ENCODE assay signal across 23 cellular contexts in the genomic region with DNA sequence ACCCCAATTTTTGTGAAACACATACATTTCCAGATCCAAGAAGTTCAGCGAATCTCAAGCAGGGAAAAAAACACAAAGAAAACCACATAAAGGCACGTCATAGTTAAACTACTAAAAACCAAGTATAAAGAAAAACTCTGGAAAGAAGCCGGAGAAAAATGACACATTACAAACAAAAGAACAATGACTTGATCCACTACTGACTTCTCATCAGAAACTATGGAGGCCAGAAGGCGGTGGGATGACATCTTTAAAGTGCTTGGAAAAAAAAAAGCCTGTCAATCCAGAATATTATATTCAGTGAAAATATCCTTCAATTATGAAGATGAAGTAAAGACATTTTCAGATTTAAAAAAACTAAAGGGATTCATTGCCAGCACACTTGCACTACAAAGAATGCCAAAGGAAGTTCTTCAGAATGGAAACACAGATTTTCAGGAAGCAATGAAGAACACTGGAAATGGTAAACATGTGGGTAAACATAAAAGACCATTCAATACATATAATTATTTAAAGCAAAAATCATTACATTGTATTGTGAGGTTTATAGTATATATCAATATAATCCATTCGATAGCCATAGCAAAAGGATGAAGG. TPM values are rescaled to one million over a fixed set of nuclear protein-coding genes. Genes with fewer than 3 reads are reported as not detected.
DNase-seq lines count a peak whose midpoint lies in the region; ATAC-seq, FAIRE-seq and TF ChIP-seq lines count a peak whose summit lies in the region.
"Had no signal": no experiment of that assay in that cellular context is flagged by ENCODE, and none has a peak within 500 bp of the region (broad histone marks: within the 10 kb centered on the region; RNA-seq: fewer than 3 reads in every experiment).

No MANE protein-coding gene starts in this region.

- H3K27ac Mint-ChIP-seq in Calu3 (ENCODE audit: unreplicated experiment): no peak overlapping the region
- H3K27ac Mint-ChIP-seq: HFFc6 had no signal

- H3K9ac ChIP-seq in HepG2 (ENCODE audit: insufficient read depth, low read depth, low read length): no peak overlapping the region
- H3K9ac ChIP-seq: BLaER1 treated with 17β-estradiol and CSF1 and Interleukin-3, amounts not matched to agents 10 nM and 100 nM; KMS-11 had no signal

- CTCF ChIA-PET in HepG2 (lab: Yijun Ruan, JAX; ENCODE audit: low intra/inter-chr PET ratio, low total read pairs) (no interaction called here), Calu3 (lab: Charles Lee) (no interaction called here)

- H3K27me3 ChIP-seq in HepG2 (ENCODE audit: control insufficient read depth in 1 of 2, insufficient read depth in 2 of 2, low read length in 2 of 2) (peaks cover 0 to 23% of the 10 kb centered on the region in 2 experiments; a peak in 3 of 5 replicates), right lobe of liver (no peaks in the 10 kb centered on the region)
- H3K27me3 ChIP-seq: BLaER1 treated with 17β-estradiol and CSF1 and Interleukin-3, amounts not matched to agents 10 nM and 100 nM; MG63 had no signal

- intact Hi-C loops in HepG2 (cut with micrococcal nuclease; ENCODE audit: unreplicated experiment) (no loop called here), right lobe of liver (cut with DNase I) (no loop called here), Calu3 (cut with micrococcal nuclease; ENCODE audit: unreplicated experiment) (no loop called here)

- no peak overlapping the region for H3K4me2 ChIP-seq in HepG2 (ENCODE audit: low read depth, low read length)
- H3K4me2 ChIP-seq: A549; BLaER1 treated with 17β-estradiol and CSF1 and Interleukin-3, amounts not matched to agents 10 nM and 100 nM; KMS-11; PC-9 had no signal

- no peaks in the 10 kb centered on the region for H4K20me1 ChIP-seq in HepG2 (ENCODE audit: insufficient read depth, low read length)
- H4K20me1 ChIP-seq: BLaER1 treated with 17β-estradiol and CSF1 and Interleukin-3, amounts not matched to agents 10 nM and 100 nM had no signal

- TF ChIP-seq CTCF in HepG2 (CRISPR knock-in tag; IDR thresholded peaks at IDR 0.05) (no peak), right lobe of liver (IDR thresholded peaks at IDR 0.05) (no peak), astrocyte of the spinal cord (IDR thresholded peaks at IDR 0.05; ENCODE audit: low read depth, low read length) (no peak), Calu3 (IDR thresholded peaks at IDR 0.05; ENCODE audit: unreplicated experiment) (no peak)

- H3K4me3 ChIP-seq in HepG2 (replicated peaks in 1 of 3; ENCODE audit: insufficient read depth in 1 of 3, low read depth in 2 of 3, low read length in 3 of 3) (no peak overlapping the region), right lobe of liver (no peak overlapping the region), astrocyte of the spinal cord (ENCODE audit: low read depth, low read length) (no peak overlapping the region)
- H3K4me3 ChIP-seq: A549; BLaER1 treated with 17β-estradiol and CSF1 and Interleukin-3, amounts not matched to agents 10 nM and 100 nM; MG63; PC-9 had no signal

- no peaks in the 10 kb centered on the region for H3K36me3 Mint-ChIP-seq in Calu3 (ENCODE audit: insufficient read depth, unreplicated experiment)

- BruUV-seq in HepG2 (replicated peaks; lab: Mats Ljungman, UMichigan) (no TSS peak), Calu3 (replicated peaks; lab: Mats Ljungman, UMichigan) (no TSS peak)

- no peaks in the 10 kb centered on the region for H3K36me3 ChIP-seq in HepG2 (replicated peaks in 1 of 2; ENCODE audit: control insufficient read depth in 1 of 2, insufficient read depth in 2 of 2, low read length in 2 of 2)
- H3K36me3 ChIP-seq in right lobe of liver: no peaks in the 10 kb centered on the region
- H3K36me3 ChIP-seq: BLaER1 treated with 17β-estradiol and CSF1 and Interleukin-3, amounts not matched to agents 10 nM and 100 nM; MG63 had no signal

- H3K4me1 ChIP-seq in HepG2 (ENCODE audit: insufficient read depth, low read length) (no peaks in the 10 kb centered on the region), right lobe of liver (no peaks in the 10 kb centered on the region)

- no peak overlapping the region for H2AFZ ChIP-seq in HepG2 (ENCODE audit: low read length)
- H2AFZ ChIP-seq: PC-9 had no signal

- peaks cover 44% of the 10 kb centered on the region for H3K27me3 Mint-ChIP-seq in Calu3 (ENCODE audit: unreplicated experiment)

- peaks cover 16% of the 10 kb centered on the region for H3K4me1 Mint-ChIP-seq in Calu3 (ENCODE audit: low read depth, unreplicated experiment)

- H3K79me2 ChIP-seq in HepG2 (ENCODE audit: insufficient read depth, low read length): no peaks in the 10 kb centered on the region

- FAIRE-seq in HepG2 (lab: Jason Lieb, UNC): no peak
- FAIRE-seq: A549, GM12892, H1 had no signal

- H3K9me3 ChIP-seq in HepG2 (ENCODE audit: low read length) (peaks cover 7% of the 10 kb centered on the region; the same call in 1 of the 2 replicates), right lobe of liver (no peaks in the 10 kb centered on the region)
- H3K9me3 ChIP-seq: MG63 had no signal

- in situ Hi-C loops in HepG2 (cut with HindIII; ENCODE audit: extremely low pct_ligation_motif_present, low pct_unique_long_range_greater_than_20kb) (no loop called here), astrocyte of the spinal cord (cut with HindIII; ENCODE audit: low sequenced_read_pairs) (no loop called here)

- TF ChIP-seq POLR2A in HepG2 (IDR thresholded peaks at IDR 0.05; ENCODE audit: insufficient read depth in 1 of 2, low read depth in 2 of 2, low read length in 2 of 2): no peak
- no peak for TF ChIP-seq POLR2A in right lobe of liver (IDR thresholded peaks at IDR 0.05)

- TF ChIP-seq RAD21 in HepG2 (CRISPR knock-in tag; IDR thresholded peaks at IDR 0.05): no peak

- POLR2A ChIA-PET in HepG2 (lab: Yijun Ruan, JAX): no interaction called here

- no peak for DNase-seq in HepG2 (ENCODE audit: low spot score)
- no peak for DNase-seq in right lobe of liver
- DNase-seq in MV-4-11 (lab: John Stamatoyannopoulos, UW): peak; percentile 2
- DNase-seq in astrocyte of the spinal cord (ENCODE audit: low read depth, low spot score): peak; percentile 0
- DNase-seq in renal cortical epithelial cell (ENCODE audit: low read depth): peak; percentile 2
- no peak for DNase-seq in NCI-H1048 (lab: John Stamatoyannopoulos, UW)
- DNase-seq in NCI-H2171 treated with DMSO at 0.1 percent for 48 hours (lab: John Stamatoyannopoulos, UW): no peak
- DNase-seq in Calu3: no peak
- DNase-seq: HFFc6, MG63, NCI-H1092 treated with DMSO at 0.1 percent for 48 hours, NCI-H1694, NCI-H2081 treated with DMSO at 0.1 percent for 48 hours, NCI-H226, NCI-H524 treated with DMSO at 0.1 percent for 48 hours, PC-9, T1000 had no signal

- H3K27ac ChIP-seq in HepG2 (ENCODE audit: extremely low read length, insufficient read depth, low read length) (no peak overlapping the region), right lobe of liver (no peak overlapping the region)
- H3K27ac ChIP-seq: A549; BLaER1 treated with 17β-estradiol and CSF1 and Interleukin-3, amounts not matched to agents 10 nM and 100 nM; KMS-11; PC-9 had no signal

- peaks cover 3% of the 10 kb centered on the region for H3K9me3 Mint-ChIP-seq in Calu3 (ENCODE audit: low read depth, unreplicated experiment)

- no peak for TF ChIP-seq EP300 in HepG2 (IDR thresholded peaks at IDR 0.05; ENCODE audit: low read depth in 2 of 2, low read length in 2 of 2)
- no peak for TF ChIP-seq EP300 in HepG2 (CRISPR knock-in tag; IDR thresholded peaks at IDR 0.05; ENCODE audit: borderline replicate concordance)

- 1% methylated on average over 5 of the region's 5 CpGs for WGBS in HepG2 (ENCODE audit: low lambda C conversion rate)
- 65% methylated on average over 5 of the region's 5 CpGs for WGBS in right lobe of liver (ENCODE audit: insufficient coverage, low coverage, low lambda C conversion rate, missing lambda C conversion rate)

- no peak for ATAC-seq in HepG2
- no peak for ATAC-seq in right lobe of liver
- ATAC-seq: A549 had no signal

- no peak overlapping the region for H3K4me3 Mint-ChIP-seq in Calu3 (ENCODE audit: low read depth, unreplicated experiment)
- H3K4me3 Mint-ChIP-seq: HFFc6 had no signal

TF ChIP-seq in HepG2, 621 proteins besides CTCF, POLR2A, EP300 and RAD21 (continues in another document):
- TF ChIP-seq ZNF280B (CRISPR knock-in tag; IDR thresholded peaks at IDR 0.05; ENCODE audit: borderline replicate concordance): no peak

RNA-seq across cellular contexts. Expression of gene PPP2R2C, which starts 32.6 kb away (rescaled TPM):
- total RNA-seq in HepG2 (2016; rRNA removed; fragmentation: Illumina TruSeq; extraction: Trizol): 0.60 and 1.2 TPM in 2 replicates
- total RNA-seq in HepG2 (2016; cell fraction: cytosol; rRNA removed; fragmentation: Illumina TruSeq; extraction: Trizol; ENCODE audit: low read depth): 0.18 and 0.30 TPM in 2 replicates
- 0.69 and 1.1 TPM in 2 replicates for total RNA-seq in HepG2 (2016; cell fraction: insoluble cytoplasmic fraction; rRNA removed; fragmentation: Illumina TruSeq; extraction: Trizol)
- 0.83 and 1.1 TPM in 2 replicates for total RNA-seq in HepG2 (2016; cell fraction: membrane; rRNA removed; fragmentation: Illumina TruSeq; extraction: Trizol)
- 0.53 and 0.78 TPM in 2 replicates for total RNA-seq in HepG2 (2016; cell fraction: nucleus; rRNA removed; fragmentation: Illumina TruSeq; extraction: Trizol)
- polyA plus RNA-seq in HepG2 (2011; rRNA removed): 7.0 and 8.6 TPM in 2 replicates
- polyA plus RNA-seq in HepG2 (2011; cell fraction: cytosol; rRNA removed): 7.1 and 8.6 TPM in 2 replicates
- polyA plus RNA-seq in HepG2 (2011; cell fraction: nucleus; rRNA removed): 5.4 and 5.9 TPM in 2 replicates
- 2.1 and 2.2 TPM in 2 replicates for polyA plus RNA-seq in HepG2 (2012)
- 0.25 and 0.43 TPM in 2 replicates for polyA plus RNA-seq in HepG2 (2016; cell fraction: cytosol; fragmentation: Illumina TruSeq; extraction: Trizol; ENCODE audit: low read depth)
- polyA plus RNA-seq in HepG2 (2016; cell fraction: insoluble cytoplasmic fraction; fragmentation: Illumina TruSeq; extraction: Trizol; ENCODE audit: low read depth): 2.3 TPM in 2 replicates
- polyA plus RNA-seq in HepG2 (2016; cell fraction: membrane; fragmentation: Illumina TruSeq; extraction: Trizol; ENCODE audit: low read depth): 0.92 and 1.3 TPM in 2 replicates
- 2.0 and 2.3 TPM in 2 replicates for polyA plus RNA-seq in HepG2 (2016; cell fraction: nucleus; fragmentation: Illumina TruSeq; extraction: Trizol; ENCODE audit: insufficient read depth, low read depth)
- polyA minus RNA-seq in HepG2 (2011; rRNA and poly(A)+ RNA removed; ENCODE audit: low replicate concordance): 0.07 and 17.8 TPM in 2 replicates
- polyA minus RNA-seq in HepG2 (2011; cell fraction: cytosol; rRNA and poly(A)+ RNA removed): 3.9 and 5.6 TPM in 2 replicates
- polyA minus RNA-seq in HepG2 (2011; cell fraction: nucleus; rRNA and poly(A)+ RNA removed): 6.0 and 6.7 TPM in 2 replicates
- total RNA-seq in right lobe of liver: under 1 TPM in 2 of 6 experiments, not detected in 4; 0.12 to 0.27 TPM
- total RNA-seq in renal cortical epithelial cell: 0.20 and 2.6 TPM in 2 replicates
- 9.4 and 9.8 TPM in 2 replicates for total RNA-seq in Calu3 (2022)
- total RNA-seq: T-helper 1 cell treated with Interleukin-12 subunit alpha and Interleukin-12 subunit beta and Interleukin-4 antibody, amounts not matched to agents 30 ng/mL and 1 ng/mL, for 36 hours had no signal

Comparison
In these comparisons a context has a peak if more than half of its experiments do, and no peak if none do; other contexts are left out.
1. DNase-seq: peak in MV-4-11 (single experiment), astrocyte of the spinal cord (single experiment) and renal cortical epithelial cell (single experiment); none in HepG2 (single experiment), right lobe of liver (0 of 3), NCI-H1048 (single experiment), NCI-H2171 treated with DMSO at 0.1 percent for 48 hours (single experiment) and Calu3 (single experiment).